18 cellular contexts compared by ENCODE assay signal in the genomic region with DNA sequence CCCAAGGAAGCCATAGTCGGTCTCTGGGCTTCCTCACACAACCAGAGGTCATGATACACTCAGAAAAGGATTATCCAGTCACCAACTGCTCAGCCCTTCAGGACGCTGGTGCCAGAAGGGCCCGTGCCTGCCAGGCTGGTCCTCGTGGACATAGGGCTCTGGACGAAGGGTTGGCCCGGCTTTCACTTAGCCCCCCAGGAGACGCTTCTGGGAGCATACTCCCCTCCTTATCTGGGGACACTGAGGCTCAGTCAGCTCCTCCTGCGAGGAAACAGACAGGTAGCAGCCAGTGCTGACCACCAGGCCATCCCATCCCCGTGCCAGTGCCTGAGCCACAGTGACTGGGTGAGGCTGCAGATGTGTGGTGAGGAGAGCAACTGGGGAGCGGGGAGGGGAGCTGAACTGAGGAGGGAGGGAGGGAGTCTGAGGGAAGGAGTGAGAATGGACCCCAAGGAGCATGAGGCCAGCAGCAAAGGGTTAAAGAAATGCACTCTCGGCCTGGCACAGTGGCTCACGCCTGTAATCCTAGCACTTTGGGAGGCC. TPM values are rescaled to one million over a fixed set of nuclear protein-coding genes. Genes with fewer than 3 reads are reported as not detected.
DNase-seq lines count a peak whose midpoint lies in the region; ATAC-seq and TF ChIP-seq lines count a peak whose summit lies in the region.
"Had no signal": no experiment of that assay in that cellular context is flagged by ENCODE, and none has a peak within 500 bp of the region (broad histone marks: within the 10 kb centered on the region; RNA-seq: fewer than 3 reads in every experiment).

No MANE protein-coding gene starts in this region.

- no peaks in the 10 kb centered on the region for H3K9me3 ChIP-seq in BLaER1 treated with 17β-estradiol and CSF1 and Interleukin-3, amounts not matched to agents 10 nM and 100 nM (replicated peaks in 1 of 11)
- H3K9me3 ChIP-seq in lower lobe of right lung, result no peaks in the 10 kb centered on the region
- H3K9me3 ChIP-seq: HAP-1 had no signal

- no peaks in the 10 kb centered on the region for H3K9me3 Mint-ChIP-seq in activated CD4-positive, alpha-beta T cell treated with anti-CD3 and anti-CD28 coated beads, Interleukin-2, amount 10 ng/mL, durations not matched to agents 7 days and 5 days
- no peaks in the 10 kb centered on the region for H3K9me3 Mint-ChIP-seq in activated CD4-positive, alpha-beta T cell treated with anti-CD3 and anti-CD28 coated beads for 36 hours (ENCODE audit: low read depth)
- H3K9me3 Mint-ChIP-seq in stimulated activated naive B cell treated with anti-CD40 and anti-IgM and Interleukin-4, amounts not matched to agents 10 μg/mL and 1 μg/mL and 100 μg/mL, for 72 hours, result no peaks in the 10 kb centered on the region
- H3K9me3 Mint-ChIP-seq: CD4-positive, alpha-beta T cell had no signal

- DNase-seq in activated CD4-positive, alpha-beta T cell treated with anti-CD3 and anti-CD28 coated beads, Interleukin-2, amount 10 ng/mL, durations not matched to agents 7 days and 5 days, result no peak
- no peak for DNase-seq in activated CD4-positive, alpha-beta T cell treated with anti-CD3 and anti-CD28 coated beads for 36 hours
- DNase-seq in lower lobe of right lung (peak; percentile 32), HT-29 (ENCODE audit: low spot score) (no peak), mesenteric fat pad (ENCODE audit: low spot score) (no peak)
- no peak for DNase-seq in stimulated activated naive B cell treated with anti-CD40 and anti-IgM and Interleukin-4, amounts not matched to agents 10 μg/mL and 1 μg/mL and 100 μg/mL, for 72 hours
- no peak for DNase-seq in activated CD4-positive, CD25-positive, alpha-beta regulatory T cell (lab: John Stamatoyannopoulos, UW)
- DNase-seq: C1 segment of cervical spinal cord; Calu3; CD4-positive, alpha-beta T cell; DMS 273 treated with DMSO at 0.1 percent for 48 hours; GOT3 had no signal

- peaks cover 34 to 67% (median 55%) of the 10 kb centered on the region in 10 experiments for H3K4me1 ChIP-seq in BLaER1 treated with 17β-estradiol and CSF1 and Interleukin-3, amounts not matched to agents 10 nM and 100 nM
- peaks cover 7% of the 10 kb centered on the region for H3K4me1 ChIP-seq in lower lobe of right lung
- H3K4me1 ChIP-seq: HAP-1 had no signal

- peak overlapping the region; percentile 31 for H3K27ac Mint-ChIP-seq in activated CD4-positive, alpha-beta T cell treated with anti-CD3 and anti-CD28 coated beads, Interleukin-2, amount 10 ng/mL, durations not matched to agents 7 days and 5 days
- H3K27ac Mint-ChIP-seq in activated CD4-positive, alpha-beta T cell treated with anti-CD3 and anti-CD28 coated beads for 36 hours, result no peak overlapping the region
- peak overlapping the region; percentile 37 for H3K27ac Mint-ChIP-seq in stimulated activated naive B cell treated with anti-CD40 and anti-IgM and Interleukin-4, amounts not matched to agents 10 μg/mL and 1 μg/mL and 100 μg/mL, for 72 hours
- H3K27ac Mint-ChIP-seq: CD4-positive, alpha-beta T cell had no signal

- POLR2A ChIA-PET in activated CD4-positive, alpha-beta T cell treated with anti-CD3 and anti-CD28 coated beads, Interleukin-2, amount 10 ng/mL, durations not matched to agents 7 days and 5 days (lab: Charles Lee), result no interaction called here
- POLR2A ChIA-PET in activated CD4-positive, alpha-beta T cell treated with anti-CD3 and anti-CD28 coated beads for 36 hours (lab: Charles Lee), result no interaction called here

- peaks cover 0 to 11% (median 0%) of the 10 kb centered on the region in 11 experiments; a peak in 2 of 22 replicates for H4K20me1 ChIP-seq in BLaER1 treated with 17β-estradiol and CSF1 and Interleukin-3, amounts not matched to agents 10 nM and 100 nM

- no peak for ATAC-seq in activated CD4-positive, alpha-beta T cell treated with anti-CD3 and anti-CD28 coated beads for 36 hours
- ATAC-seq in lower lobe of right lung, result no peak
- no peak for ATAC-seq in stimulated activated naive B cell treated with anti-CD40 and anti-IgM and Interleukin-4, amounts not matched to agents 10 μg/mL and 1 μg/mL and 100 μg/mL, for 72 hours (replicated peaks)
- ATAC-seq: GM12878, HepG2 had no signal

- CTCF ChIA-PET in activated CD4-positive, alpha-beta T cell treated with anti-CD3 and anti-CD28 coated beads, Interleukin-2, amount 10 ng/mL, durations not matched to agents 7 days and 5 days (lab: Charles Lee), result interaction anchor here (1.0 kb wide), 1 partner anchor 56 kb away, joined by 4 read pairs; no protein-coding TSS in a partner anchor
- CTCF ChIA-PET in activated CD4-positive, alpha-beta T cell treated with anti-CD3 and anti-CD28 coated beads for 36 hours (lab: Charles Lee), result no interaction called here

- H3K27me3 Mint-ChIP-seq in activated CD4-positive, alpha-beta T cell treated with anti-CD3 and anti-CD28 coated beads, Interleukin-2, amount 10 ng/mL, durations not matched to agents 7 days and 5 days, result peaks cover 10% of the 10 kb centered on the region
- no peaks in the 10 kb centered on the region for H3K27me3 Mint-ChIP-seq in activated CD4-positive, alpha-beta T cell treated with anti-CD3 and anti-CD28 coated beads for 36 hours
- H3K27me3 Mint-ChIP-seq in stimulated activated naive B cell treated with anti-CD40 and anti-IgM and Interleukin-4, amounts not matched to agents 10 μg/mL and 1 μg/mL and 100 μg/mL, for 72 hours, result no peaks in the 10 kb centered on the region
- H3K27me3 Mint-ChIP-seq: CD4-positive, alpha-beta T cell had no signal

- intact Hi-C loops in activated CD4-positive, alpha-beta T cell treated with anti-CD3 and anti-CD28 coated beads for 36 hours (cut with DNase I, micrococcal nuclease), result no loop called here
- intact Hi-C loops in lower lobe of right lung (cut with DNase I), result loop anchor here (10.0 kb wide), 1 partner anchor 51 kb away; the partner anchor contains the start of gene MATN1

- H3K4me1 Mint-ChIP-seq in activated CD4-positive, alpha-beta T cell treated with anti-CD3 and anti-CD28 coated beads, Interleukin-2, amount 10 ng/mL, durations not matched to agents 7 days and 5 days, result peaks cover 19% of the 10 kb centered on the region
- H3K4me1 Mint-ChIP-seq in activated CD4-positive, alpha-beta T cell treated with anti-CD3 and anti-CD28 coated beads for 36 hours, result peaks cover 6% of the 10 kb centered on the region
- peaks cover 22 to 59% of the 10 kb centered on the region in 2 donors for H3K4me1 Mint-ChIP-seq in stimulated activated naive B cell treated with anti-CD40 and anti-IgM and Interleukin-4, amounts not matched to agents 10 μg/mL and 1 μg/mL and 100 μg/mL, for 72 hours

- H3K36me3 ChIP-seq in BLaER1 treated with 17β-estradiol and CSF1 and Interleukin-3, amounts not matched to agents 10 nM and 100 nM, result no peaks in the 10 kb centered on the region
- H3K36me3 ChIP-seq in lower lobe of right lung, result no peaks in the 10 kb centered on the region
- H3K36me3 ChIP-seq: HAP-1 had no signal

- no peak overlapping the region for H3K4me3 ChIP-seq in BLaER1 treated with 17β-estradiol and CSF1 and Interleukin-3, amounts not matched to agents 10 nM and 100 nM
- no peak overlapping the region for H3K4me3 ChIP-seq in lower lobe of right lung
- H3K4me3 ChIP-seq: GM12878, HAP-1 had no signal

- H3K4me2 ChIP-seq in BLaER1 treated with 17β-estradiol and CSF1 and Interleukin-3, amounts not matched to agents 10 nM and 100 nM, result peak overlapping the region in 10 of 11 experiments; percentile 15 to 73 (median 51); a peak in 17 of 22 replicates

- H3K27me3 ChIP-seq in BLaER1 treated with 17β-estradiol and CSF1 and Interleukin-3, amounts not matched to agents 10 nM and 100 nM, result no peaks in the 10 kb centered on the region
- H3K27me3 ChIP-seq in lower lobe of right lung (ENCODE audit: low read depth), result no peaks in the 10 kb centered on the region

- no peak overlapping the region for H3K4me3 Mint-ChIP-seq in activated CD4-positive, alpha-beta T cell treated with anti-CD3 and anti-CD28 coated beads, Interleukin-2, amount 10 ng/mL, durations not matched to agents 7 days and 5 days
- no peak overlapping the region for H3K4me3 Mint-ChIP-seq in activated CD4-positive, alpha-beta T cell treated with anti-CD3 and anti-CD28 coated beads for 36 hours
- no peak overlapping the region for H3K4me3 Mint-ChIP-seq in stimulated activated naive B cell treated with anti-CD40 and anti-IgM and Interleukin-4, amounts not matched to agents 10 μg/mL and 1 μg/mL and 100 μg/mL, for 72 hours
- H3K4me3 Mint-ChIP-seq: CD4-positive, alpha-beta T cell had no signal

- no peak for TF ChIP-seq CTCF in lower lobe of right lung (IDR thresholded peaks at IDR 0.05)

- no peaks in the 10 kb centered on the region for H3K36me3 Mint-ChIP-seq in activated CD4-positive, alpha-beta T cell treated with anti-CD3 and anti-CD28 coated beads, Interleukin-2, amount 10 ng/mL, durations not matched to agents 7 days and 5 days (ENCODE audit: low read depth)
- H3K36me3 Mint-ChIP-seq in activated CD4-positive, alpha-beta T cell treated with anti-CD3 and anti-CD28 coated beads for 36 hours (ENCODE audit: low read depth), result no peaks in the 10 kb centered on the region
- peaks cover 0 to 1% of the 10 kb centered on the region in 2 donors for H3K36me3 Mint-ChIP-seq in stimulated activated naive B cell treated with anti-CD40 and anti-IgM and Interleukin-4, amounts not matched to agents 10 μg/mL and 1 μg/mL and 100 μg/mL, for 72 hours

- no peak overlapping the region for H3K27ac ChIP-seq in BLaER1 treated with 17β-estradiol and CSF1 and Interleukin-3, amounts not matched to agents 10 nM and 100 nM
- no peak overlapping the region for H3K27ac ChIP-seq in lower lobe of right lung
- H3K27ac ChIP-seq: 22Rv1 had no signal

- peak overlapping the region in 1 of 11 experiments; percentile 28; a peak in 1 of 22 replicates for H3K9ac ChIP-seq in BLaER1 treated with 17β-estradiol and CSF1 and Interleukin-3, amounts not matched to agents 10 nM and 100 nM

RNA-seq across cellular contexts. Expression of gene LAPTM5, which starts 17.9 kb away (rescaled TPM):
- 100 to 1,000 TPM; 481 to 584 TPM for total RNA-seq in activated CD4-positive, alpha-beta T cell treated with anti-CD3 and anti-CD28 coated beads, Interleukin-2, amount 10 ng/mL, durations not matched to agents 7 days and 5 days
- 100 to 1,000 TPM; 174 to 214 TPM for total RNA-seq in activated CD4-positive, alpha-beta T cell treated with anti-CD3 and anti-CD28 coated beads for 36 hours
- total RNA-seq in lower lobe of right lung (544 TPM), mesenteric fat pad (251 TPM)
- 0.08 TPM in 1 of 2 replicates, not detected in the other for total RNA-seq in HT-29 (2014; rRNA removed; shearing (Covaris generic))
- total RNA-seq: A673, Calu3 had no signal

RNA-seq across cellular contexts. Expression of gene MATN1, which starts 52.1 kb away (rescaled TPM):
- not detected for total RNA-seq in activated CD4-positive, alpha-beta T cell treated with anti-CD3 and anti-CD28 coated beads, Interleukin-2, amount 10 ng/mL, durations not matched to agents 7 days and 5 days
- under 1 TPM; 0.32 to 0.43 TPM for total RNA-seq in activated CD4-positive, alpha-beta T cell treated with anti-CD3 and anti-CD28 coated beads for 36 hours
- total RNA-seq in lower lobe of right lung, result not detected
- total RNA-seq in HT-29 (2014; rRNA removed; shearing (Covaris generic)), result not detected in 2 replicates
- total RNA-seq in mesenteric fat pad, result not detected
- total RNA-seq: A673, Calu3 had no signal

Comparison
In these comparisons a context has a peak if more than half of its experiments do, and no peak if none do; other contexts are left out.
1. RNA of gene LAPTM5, which starts 17.9 kb away (total RNA-seq): 481 to 584 TPM in activated CD4-positive, alpha-beta T cell treated with anti-CD3 and anti-CD28 coated beads, Interleukin-2, amount 10 ng/mL, durations not matched to agents 7 days and 5 days, 544 TPM in lower lobe of right lung (single experiment), 251 TPM in mesenteric fat pad (single experiment) and 174 to 214 TPM in activated CD4-positive, alpha-beta T cell treated with anti-CD3 and anti-CD28 coated beads for 36 hours; 0.08 TPM in HT-29; every median in the first group is over 100 times any median in the second.